Comparison of ENCODE assay signal across 9 cellular contexts in the genomic region with DNA sequence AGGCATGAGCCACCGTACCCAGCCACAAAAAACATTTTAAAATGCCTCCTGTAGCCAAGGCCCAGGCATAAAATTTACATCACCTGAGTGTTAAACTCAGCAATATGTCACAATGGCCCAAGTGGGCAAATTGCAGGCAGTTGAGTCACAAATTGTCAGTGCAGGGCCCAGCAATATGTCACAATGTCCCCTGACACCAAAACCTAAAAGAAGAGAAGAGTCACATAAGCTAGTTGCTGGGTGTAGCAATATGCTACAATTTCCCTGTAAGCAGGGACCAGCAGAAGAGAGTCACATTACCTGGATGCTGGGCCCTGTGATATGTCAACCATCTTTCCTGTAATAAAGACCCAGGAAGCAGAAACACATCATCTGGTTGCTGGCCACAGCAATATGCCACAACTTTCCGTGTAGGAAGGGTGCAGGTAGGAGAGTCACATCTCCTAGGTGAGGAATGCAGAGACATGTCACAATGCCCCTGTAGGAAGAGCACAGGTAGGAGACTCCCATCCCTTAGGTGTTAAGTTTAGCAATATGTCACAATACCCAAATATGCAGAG.
"Had no signal": no experiment of that assay in that cellular context is flagged by ENCODE, and none has a peak within 500 bp of the region (broad histone marks: within the 10 kb centered on the region; RNA-seq: fewer than 3 reads in every experiment).

No MANE protein-coding gene starts in this region.

- H3K4me3 ChIP-seq: GM23248, GM23338, HAP-1 had no signal

- DNase-seq: GM23248, GOT3, H7, H9, HCEC 1CT, HFFc6 had no signal

- H3K4me1 ChIP-seq: HAP-1 had no signal

- H3K9ac ChIP-seq: GM23248 had no signal

- H3K36me3 ChIP-seq: HAP-1 had no signal

- H3K9me3 ChIP-seq: HAP-1 had no signal

- H3K4me2 ChIP-seq: GM23338 had no signal

- H3K27ac ChIP-seq: GM23248 had no signal

- H2AFZ ChIP-seq: GM23248, GM23338 had no signal

- ATAC-seq: GM23338, HCT116 had no signal
